In the genomic region with DNA sequence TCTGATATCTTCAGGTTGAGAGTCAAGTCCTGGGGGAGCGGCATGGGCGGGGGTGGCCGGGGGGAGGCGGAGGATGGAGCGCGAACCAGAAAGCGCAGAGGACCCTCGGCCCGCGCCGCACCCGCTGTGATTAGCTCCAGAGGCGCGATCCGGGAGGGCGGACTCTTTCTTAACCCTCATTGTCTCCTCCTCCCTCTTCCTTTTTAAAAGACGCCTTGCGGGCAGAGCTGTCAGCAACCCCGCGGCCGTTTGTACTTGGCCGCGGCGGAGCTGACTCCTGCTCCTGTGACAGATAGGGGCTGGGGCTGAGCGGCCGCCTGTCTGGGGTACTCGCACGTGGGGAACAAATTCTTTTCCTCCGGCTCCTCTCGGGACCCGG, we compare ENCODE assay signal across 8 cellular contexts. TPM values are rescaled to one million over a fixed set of nuclear protein-coding genes. Genes with fewer than 3 reads are reported as not detected.
DNase-seq lines count a peak whose midpoint lies in the region; ATAC-seq and TF ChIP-seq lines count a peak whose summit lies in the region.

A gene (plus strand): TSS at position 233 of the 379 bp plus-strand sequence. CDS start 569 bp downstream, outside the sequence.

- H3K9ac ChIP-seq in KMS-11, result peak within 1 kb of the TSS; percentile 63

- no peaks in the 10 kb centered on the region for H3K79me2 ChIP-seq in KMS-11 (ENCODE audit: insufficient read depth, low read depth)

- H3K9me3 Mint-ChIP-seq in activated naive CD8-positive, alpha-beta T cell treated with anti-CD3 and anti-CD28 coated beads, Interleukin-2, amount 10 ng/mL, durations not matched to agents 7 days and 5 days, result no peaks in the 10 kb centered on the region
- H3K9me3 Mint-ChIP-seq in immature natural killer cell, result no peaks in the 10 kb centered on the region
- no peaks in the 10 kb centered on the region for H3K9me3 Mint-ChIP-seq in stimulated activated naive CD8-positive, alpha-beta T cell treated with anti-CD3 and anti-CD28 coated beads, Interleukin-15, Interleukin-2, amounts not matched to agents 100 ng/mL and 50 ng/mL, for 24 hours

- peak within 1 kb of the TSS; percentile 75 for H2AFZ ChIP-seq in KMS-11 (ENCODE audit: low read depth)

- H3K4me3 Mint-ChIP-seq in activated naive CD8-positive, alpha-beta T cell treated with anti-CD3 and anti-CD28 coated beads, Interleukin-2, amount 10 ng/mL, durations not matched to agents 7 days and 5 days, result peak within 1 kb of the TSS; percentile 85
- peak within 1 kb of the TSS; percentile 71 to 94 (median 89) for H3K4me3 Mint-ChIP-seq in immature natural killer cell
- peak within 1 kb of the TSS; percentile 74 for H3K4me3 Mint-ChIP-seq in stimulated activated naive CD8-positive, alpha-beta T cell treated with anti-CD3 and anti-CD28 coated beads, Interleukin-15, Interleukin-2, amounts not matched to agents 100 ng/mL and 50 ng/mL, for 24 hours

- ATAC-seq in GM21390 (IDR thresholded peaks at IDR 0.05; ENCODE audit: unreplicated experiment), result peak; percentile 34
- peak; percentile 62 for ATAC-seq in activated naive CD8-positive, alpha-beta T cell treated with anti-CD3 and anti-CD28 coated beads, Interleukin-2, amount 10 ng/mL, durations not matched to agents 7 days and 5 days (ENCODE audit: low read depth)

- H3K4me2 ChIP-seq in KMS-11, result peak within 1 kb of the TSS; percentile 48; the same call in 1 of the 2 replicates

- no peaks in the 10 kb centered on the region for H3K36me3 ChIP-seq in KMS-11 (ENCODE audit: insufficient read depth)

- peaks cover 69% of the 10 kb centered on the region for H3K27me3 Mint-ChIP-seq in activated naive CD8-positive, alpha-beta T cell treated with anti-CD3 and anti-CD28 coated beads, Interleukin-2, amount 10 ng/mL, durations not matched to agents 7 days and 5 days
- peaks cover 18 to 35% (median 20%) of the 10 kb centered on the region in 3 donors for H3K27me3 Mint-ChIP-seq in immature natural killer cell (ENCODE audit: low read depth in 3 of 3)
- peaks cover 73% of the 10 kb centered on the region for H3K27me3 Mint-ChIP-seq in stimulated activated naive CD8-positive, alpha-beta T cell treated with anti-CD3 and anti-CD28 coated beads, Interleukin-15, Interleukin-2, amounts not matched to agents 100 ng/mL and 50 ng/mL, for 24 hours

- no peaks in the 10 kb centered on the region for H3K27me3 ChIP-seq in KMS-11 (ENCODE audit: insufficient read depth, low read depth)

- POLR2A ChIA-PET in activated naive CD8-positive, alpha-beta T cell treated with anti-CD3 and anti-CD28 coated beads, Interleukin-2, amount 10 ng/mL, durations not matched to agents 7 days and 5 days (lab: Charles Lee), result no interaction called here

- H4K20me1 ChIP-seq in KMS-11 (ENCODE audit: insufficient read depth), result no peaks in the 10 kb centered on the region

- H3K36me3 Mint-ChIP-seq in activated naive CD8-positive, alpha-beta T cell treated with anti-CD3 and anti-CD28 coated beads, Interleukin-2, amount 10 ng/mL, durations not matched to agents 7 days and 5 days, result no peaks in the 10 kb centered on the region
- H3K36me3 Mint-ChIP-seq in immature natural killer cell, result peaks cover 0 to 4% (median 0%) of the 10 kb centered on the region in 3 donors
- H3K36me3 Mint-ChIP-seq in stimulated activated naive CD8-positive, alpha-beta T cell treated with anti-CD3 and anti-CD28 coated beads, Interleukin-15, Interleukin-2, amounts not matched to agents 100 ng/mL and 50 ng/mL, for 24 hours (ENCODE audit: low read depth), result no peaks in the 10 kb centered on the region

- DNase-seq in DMS53 treated with DMSO at 0.1 percent for 48 hours (lab: John Stamatoyannopoulos, UW; ENCODE audit: unreplicated experiment) (peak; percentile 31), immature natural killer cell (peak in 1 of 3 donors; percentile 27), EL (no peak)
- DNase-seq in activated naive CD8-positive, alpha-beta T cell treated with anti-CD3 and anti-CD28 coated beads, Interleukin-2, amount 10 ng/mL, durations not matched to agents 7 days and 5 days, result no peak
- DNase-seq in stimulated activated naive CD4-positive, alpha-beta T cell (lab: John Stamatoyannopoulos, UW), result no peak

- H3K4me3 ChIP-seq in KMS-11 (IDR thresholded peaks at IDR 0.05; ENCODE audit: insufficient read depth, low read depth, low read length), result peak within 1 kb of the TSS; percentile 69

- no peak for TF ChIP-seq CTCF in KMS-11 (conservative IDR thresholded peaks at IDR 0.05; ENCODE audit: low read depth, low read length)

- no peaks in the 10 kb centered on the region for H3K4me1 ChIP-seq in KMS-11 (ENCODE audit: low read depth, poor library complexity, severe bottlenecking)

- H3K4me1 Mint-ChIP-seq in activated naive CD8-positive, alpha-beta T cell treated with anti-CD3 and anti-CD28 coated beads, Interleukin-2, amount 10 ng/mL, durations not matched to agents 7 days and 5 days, result peaks cover 19% of the 10 kb centered on the region
- peaks cover 22 to 30% of the 10 kb centered on the region in 2 donors for H3K4me1 Mint-ChIP-seq in immature natural killer cell
- H3K4me1 Mint-ChIP-seq in stimulated activated naive CD8-positive, alpha-beta T cell treated with anti-CD3 and anti-CD28 coated beads, Interleukin-15, Interleukin-2, amounts not matched to agents 100 ng/mL and 50 ng/mL, for 24 hours (ENCODE audit: low read depth), result peaks cover 33% of the 10 kb centered on the region

- peak within 1 kb of the TSS; percentile 45 for H3K27ac Mint-ChIP-seq in activated naive CD8-positive, alpha-beta T cell treated with anti-CD3 and anti-CD28 coated beads, Interleukin-2, amount 10 ng/mL, durations not matched to agents 7 days and 5 days
- H3K27ac Mint-ChIP-seq in immature natural killer cell, result no peak within 1 kb of the TSS
- H3K27ac Mint-ChIP-seq in stimulated activated naive CD8-positive, alpha-beta T cell treated with anti-CD3 and anti-CD28 coated beads, Interleukin-15, Interleukin-2, amounts not matched to agents 100 ng/mL and 50 ng/mL, for 24 hours, result peak within 1 kb of the TSS; percentile 11

- no peak within 1 kb of the TSS for H3K27ac ChIP-seq in KMS-11

RNA-seq across cellular contexts. Expression of the gene that starts here (rescaled TPM):
- under 1 TPM; 0.64 to 0.85 TPM for total RNA-seq in activated naive CD8-positive, alpha-beta T cell treated with anti-CD3 and anti-CD28 coated beads, Interleukin-2, amount 10 ng/mL, durations not matched to agents 7 days and 5 days
- polyA plus RNA-seq in immature natural killer cell, result under 1 TPM in 1 of 3 donors, not detected in 2; 0.11 TPM

Comparison
In these comparisons a context has a peak if more than half of its experiments do, and no peak if none do; other contexts are left out.
1. Peak in ATAC-seq in activated naive CD8-positive, alpha-beta T cell treated with anti-CD3 and anti-CD28 coated beads, Interleukin-2, amount 10 ng/mL, durations not matched to agents 7 days and 5 days; RNA of the gene not detected or under 1 TPM.
2. H3K27ac Mint-ChIP-seq: peak in activated naive CD8-positive, alpha-beta T cell treated with anti-CD3 and anti-CD28 coated beads, Interleukin-2, amount 10 ng/mL, durations not matched to agents 7 days and 5 days (single experiment) and stimulated activated naive CD8-positive, alpha-beta T cell treated with anti-CD3 and anti-CD28 coated beads, Interleukin-15, Interleukin-2, amounts not matched to agents 100 ng/mL and 50 ng/mL, for 24 hours (single experiment); none in immature natural killer cell (0 of 6).
3. Peak in every context shown above with its lines, with median percentiles within 50 percentile points of each other: H3K4me3 Mint-ChIP-seq.